ENCODE assay signal across 8 cellular contexts in the genomic region with DNA sequence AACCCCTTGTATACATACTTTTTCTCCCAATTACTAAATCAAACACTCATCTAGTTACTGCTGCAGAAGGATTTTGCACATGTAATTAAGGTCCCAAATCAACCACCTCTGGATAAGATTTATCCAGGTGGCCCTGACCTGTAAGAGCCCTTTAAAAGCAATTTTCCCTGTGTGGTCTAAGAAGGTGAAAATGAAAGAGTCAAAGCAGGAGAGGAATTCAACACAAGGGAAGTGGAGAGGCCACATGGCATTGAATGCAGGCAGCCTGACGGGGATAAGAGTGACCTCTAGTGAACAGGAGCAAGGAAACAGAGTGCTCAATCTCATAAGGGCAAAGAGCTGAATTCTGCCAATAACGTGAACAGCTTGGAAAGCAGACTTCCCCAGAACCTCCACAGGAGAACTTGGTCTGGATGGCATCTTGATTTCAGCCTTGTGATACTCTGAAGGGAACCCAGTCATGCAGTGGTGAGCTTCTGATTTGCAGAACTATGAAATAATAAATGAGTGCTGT.
DNase-seq lines count a peak whose midpoint lies in the region; ATAC-seq, FAIRE-seq and TF ChIP-seq lines count a peak whose summit lies in the region.

No MANE protein-coding gene starts in this region.

- peak; percentile 13 for FAIRE-seq in urothelium cell line (lab: Jason Lieb, UNC)

- H3K27me3 ChIP-seq in iPS-18a (ENCODE audit: control insufficient read depth, insufficient read depth, low read length): no peaks in the 10 kb centered on the region

- H3K4me1 ChIP-seq in iPS-18a (ENCODE audit: control insufficient read depth, low read depth, low read length): no peaks in the 10 kb centered on the region

- ATAC-seq in HG02623 (IDR thresholded peaks at IDR 0.05; ENCODE audit: unreplicated experiment): peak; percentile 91

- peak; percentile 13 for DNase-seq in AG08395 (ENCODE audit: low spot score)
- DNase-seq in GM12864 (ENCODE audit: low read depth): no peak
- peak; percentile 36 for DNase-seq in NCI-H2029 (lab: John Stamatoyannopoulos, UW)
- peak; percentile 4 for DNase-seq in activated T-helper 1 cell treated with Interleukin-2 at 50 U/mL for 16 hours (ENCODE audit: low read depth)
- DNase-seq in urothelium cell line (ENCODE audit: low spot score): peak; percentile 14
- DNase-seq in NK-92 treated with Interleukin-12 subunit alpha and Interleukin-12 subunit beta, amount 100 ng/mL, for 24 hours (lab: John Stamatoyannopoulos, UW): no peak

- TF ChIP-seq CTCF in GM12864 (IDR thresholded peaks at IDR 0.05; ENCODE audit: low read depth, low read length, missing control alignments): peak; percentile 53

- H3K36me3 ChIP-seq in iPS-18a (ENCODE audit: control insufficient read depth, low read depth, low read length): no peaks in the 10 kb centered on the region

- peak overlapping the region; percentile 31 for H3K9ac ChIP-seq in iPS-18a (ENCODE audit: low read length)

- H3K4me3 ChIP-seq in GM12864 (ENCODE audit: low read depth, low read length): no peak overlapping the region
- H3K4me3 ChIP-seq in iPS-18a (ENCODE audit: low read length): no peak overlapping the region

- no peaks in the 10 kb centered on the region for H3K9me3 ChIP-seq in iPS-18a (ENCODE audit: control insufficient read depth, low read depth, low read length)

- H3K27ac ChIP-seq in iPS-18a (ENCODE audit: low read length): no peak overlapping the region

Comparison
In these comparisons a context has a peak if more than half of its experiments do, and no peak if none do; other contexts are left out.
1. DNase-seq: peak in AG08395 (single experiment), NCI-H2029 (single experiment), activated T-helper 1 cell treated with Interleukin-2 at 50 U/mL for 16 hours (single experiment) and urothelium cell line (single experiment); none in GM12864 (single experiment) and NK-92 treated with Interleukin-12 subunit alpha and Interleukin-12 subunit beta, amount 100 ng/mL, for 24 hours (single experiment).